26 cellular contexts compared by ENCODE assay signal in the genomic region with DNA sequence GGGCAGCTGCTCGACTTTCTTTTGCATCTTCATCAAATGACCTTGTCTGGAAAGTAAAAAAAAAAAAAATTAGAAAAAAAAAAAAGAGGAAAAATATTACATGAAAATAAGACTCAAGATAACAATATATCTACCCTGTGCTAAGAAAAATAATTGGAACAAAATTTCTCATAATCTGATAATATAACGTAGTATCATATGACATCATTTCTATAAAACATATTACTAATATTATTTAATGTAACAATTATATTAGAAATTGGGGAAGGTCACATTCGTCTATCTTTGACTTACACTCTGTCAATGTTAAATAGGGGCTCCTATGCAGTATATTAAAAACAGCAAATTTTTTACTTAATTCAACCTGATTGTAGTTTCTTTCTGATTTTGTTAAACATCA.
"Had no signal": no experiment of that assay in that cellular context is flagged by ENCODE, and none has a peak within 500 bp of the region (broad histone marks: within the 10 kb centered on the region; RNA-seq: fewer than 3 reads in every experiment).

No MANE protein-coding gene starts in this region.

- ATAC-seq: activated CD4-positive, alpha-beta T cell treated with anti-CD3 and anti-CD28 coated beads for 36 hours; activated CD8-positive, alpha-beta memory T cell treated with anti-CD3 and anti-CD28 coated beads, Interleukin-2, amount 10 ng/mL, durations not matched to agents 7 days and 5 days; activated CD8-positive, alpha-beta T cell treated with anti-CD3 and anti-CD28 coated beads, Interleukin-2, amount 10 ng/mL, durations not matched to agents 7 days and 5 days; activated naive CD8-positive, alpha-beta T cell treated with anti-CD3 and anti-CD28 coated beads, Interleukin-2, amount 50 U/mL, for 24 hours; body of pancreas; esophagus mucosa; gastroesophageal sphincter; heart right ventricle had no signal

- DNase-seq: activated CD4-positive, alpha-beta memory T cell treated with anti-CD3 and anti-CD28 coated beads for 36 hours; activated CD4-positive, alpha-beta T cell treated with anti-CD3 and anti-CD28 coated beads for 36 hours; activated CD4-positive, alpha-beta T cell treated with anti-CD3 and anti-CD28 coated beads, Interleukin-2, amount 10 ng/mL, durations not matched to agents 24 days and 14 days; activated CD4-positive, CD25-positive, alpha-beta regulatory T cell; activated CD4-positive, CD25-positive, alpha-beta regulatory T cell treated with anti-CD3 and anti-CD28 coated beads, Interleukin-2, amount 50 U/mL, for 72 hours; activated CD8-positive, alpha-beta memory T cell treated with anti-CD3 and anti-CD28 coated beads, Interleukin-2, amount 10 ng/mL, durations not matched to agents 7 days and 5 days; activated CD8-positive, alpha-beta memory T cell treated with anti-CD3 and anti-CD28 coated beads, Interleukin-2, amount 50 U/mL, for 4 hours; activated CD8-positive, alpha-beta T cell treated with anti-CD3 and anti-CD28 coated beads, Interleukin-2, amount 10 ng/mL, durations not matched to agents 7 days and 5 days; activated effector memory CD4-positive, alpha-beta T cell treated with anti-CD3 and anti-CD28 coated beads, Interleukin-2, amount 50 U/mL, for 16 hours; activated naive CD4-positive, alpha-beta T cell treated with anti-CD3 and anti-CD28 coated beads for 36 hours; activated naive CD8-positive, alpha-beta T cell treated with anti-CD3 and anti-CD28 coated beads for 36 hours; activated naive CD8-positive, alpha-beta T cell treated with anti-CD3 and anti-CD28 coated beads, Interleukin-2, amount 50 U/mL, for 24 hours; activated T-cell treated with anti-CD3 and anti-CD28 coated beads, Interleukin-2, amount 50 U/mL, for 1 hour; activated T-cell treated with anti-CD3 and anti-CD28 coated beads, Interleukin-2, amount 50 U/mL, for 48 hours; adrenal gland; amygdala; aorta; body of pancreas; caudate nucleus; colonic mucosa; effector CD8-positive, alpha-beta T cell; foreskin fibroblast; heart right ventricle; T-helper 2 cell had no signal
